Comparison of ENCODE assay signal across 8 cellular contexts in the genomic region with DNA sequence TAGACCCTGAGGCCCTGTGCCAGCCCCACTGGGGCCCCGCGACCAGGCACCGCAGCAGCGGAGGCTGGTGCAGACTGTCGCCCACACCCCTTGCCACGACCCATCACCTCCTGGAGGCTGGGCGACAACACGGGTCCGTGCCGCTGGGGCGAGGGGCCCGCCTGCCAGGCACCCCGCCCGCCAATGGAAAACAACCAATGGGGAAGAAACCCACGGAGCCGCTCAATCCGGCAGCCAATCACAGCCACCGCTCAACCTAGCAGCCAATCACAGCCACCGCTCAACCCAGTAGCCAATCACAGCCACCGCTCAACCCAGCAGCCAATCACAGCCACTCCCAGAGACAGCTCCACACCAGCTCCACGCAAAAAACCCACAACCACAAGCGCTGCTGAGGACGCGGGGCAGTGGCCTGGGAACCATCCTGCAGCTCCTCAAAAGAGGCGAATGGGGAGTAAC. TPM values are rescaled to one million over a fixed set of nuclear protein-coding genes. Genes with fewer than 3 reads are reported as not detected.
A peak's percentile ranks its signal among the peaks of the same experiment; 100 is the strongest.
DNase-seq lines count a peak whose midpoint lies in the region; ATAC-seq and TF ChIP-seq lines count a peak whose summit lies in the region.

No MANE protein-coding gene starts in this region.

- H3K27me3 ChIP-seq in dorsolateral prefrontal cortex: no peaks in the 10 kb centered on the region

- intact Hi-C loops in dorsolateral prefrontal cortex (cut with DNase I): no loop called here

- peaks cover 1% of the 10 kb centered on the region for H3K36me3 Mint-ChIP-seq in mesothelial cell of epicardium

- DNase-seq in GM12865 (ENCODE audit: low read depth): peak; percentile 91
- peak; percentile 33 to 55 (median 43) for DNase-seq in activated CD4-positive, CD25-positive, alpha-beta regulatory T cell (lab: John Stamatoyannopoulos, UW)
- no peak for DNase-seq in dorsolateral prefrontal cortex
- no peak for DNase-seq in midbrain (lab: John Stamatoyannopoulos, UW)
- no peak for DNase-seq in NCI-H2107 treated with DMSO at 0.1 percent for 48 hours (lab: John Stamatoyannopoulos, UW; ENCODE audit: unreplicated experiment)
- DNase-seq in mesothelial cell of epicardium (ENCODE audit: low spot score in 2 of 2, unreplicated experiment in 2 of 2): no peak

- peak overlapping the region; percentile 95 for H3K4me3 ChIP-seq in GM12865 (ENCODE audit: low read depth, low read length)
- H3K4me3 ChIP-seq in dorsolateral prefrontal cortex: peak overlapping the region in 3 of 59 donors; percentile 68 to 73 (median 71)
- peak overlapping the region in 4 of 7 experiments; percentile 5 to 80 (median 68) for H3K4me3 ChIP-seq in skin epidermis

- no peak overlapping the region for H3K4me3 Mint-ChIP-seq in mesothelial cell of epicardium

- H3K4me1 Mint-ChIP-seq in mesothelial cell of epicardium: peaks cover 3% of the 10 kb centered on the region

- no peaks in the 10 kb centered on the region for H3K27me3 Mint-ChIP-seq in mesothelial cell of epicardium (ENCODE audit: low read depth)

- H3K9me3 Mint-ChIP-seq in mesothelial cell of epicardium: no peaks in the 10 kb centered on the region

- TF ChIP-seq CTCF in GM12865 (IDR thresholded peaks at IDR 0.05; ENCODE audit: insufficient read depth, low read depth, low read length, missing control alignments): no peak
- TF ChIP-seq CTCF in dorsolateral prefrontal cortex (IDR thresholded peaks at IDR 0.05 in 54 of 56, conservative IDR thresholded peaks at IDR 0.05 in 2 of 56; ENCODE audit: low read depth in 1 of 56, partially characterized antibody in 56 of 56): no peak
- TF ChIP-seq CTCF in mesothelial cell of epicardium (IDR thresholded peaks at IDR 0.05; ENCODE audit: unreplicated experiment): no peak

- peak overlapping the region in 35 of 59 donors; percentile 4 to 94 (median 84) for H3K27ac ChIP-seq in dorsolateral prefrontal cortex
- peak overlapping the region; percentile 86 to 100 (median 97) for H3K27ac ChIP-seq in skin epidermis

- H3K27ac Mint-ChIP-seq in mesothelial cell of epicardium: no peak overlapping the region

- peak; percentile 25 for ATAC-seq in HG03060 (IDR thresholded peaks at IDR 0.05; ENCODE audit: low read depth, unreplicated experiment)

RNA-seq across cellular contexts. Expression of gene GPX4, which starts 29.7 kb away (rescaled TPM):
- total RNA-seq in dorsolateral prefrontal cortex: 100 to 1,000 TPM; 189 to 425 (median 310) TPM
- 190 to 208 TPM (median 201 TPM) in 3 replicates for total RNA-seq in mesothelial cell of epicardium

RNA-seq across cellular contexts. Expression of gene POLR2E, which starts 38.3 kb away (rescaled TPM):
- total RNA-seq in dorsolateral prefrontal cortex (100 to 1,000 TPM; 114 to 230 (median 158) TPM), mesothelial cell of epicardium (137 to 145 TPM (median 143 TPM) in 3 replicates)

RNA-seq across cellular contexts. Expression of gene SBNO2, which starts 40.6 kb away (rescaled TPM):
- total RNA-seq in dorsolateral prefrontal cortex (10 to 100 TPM; 10.1 to 52.7 (median 22.7) TPM), mesothelial cell of epicardium (48.5 to 56.1 TPM (median 53.0 TPM) in 3 replicates)

Comparison
In these comparisons a context has a peak if more than half of its experiments do, and no peak if none do; other contexts are left out.
1. DNase-seq: peak in GM12865 (single experiment) and activated CD4-positive, CD25-positive, alpha-beta regulatory T cell (4 of 4); none in dorsolateral prefrontal cortex (0 of 10), midbrain (single experiment), NCI-H2107 treated with DMSO at 0.1 percent for 48 hours (single experiment) and mesothelial cell of epicardium (0 of 2).